23 cellular contexts compared by ENCODE assay signal in the genomic region with DNA sequence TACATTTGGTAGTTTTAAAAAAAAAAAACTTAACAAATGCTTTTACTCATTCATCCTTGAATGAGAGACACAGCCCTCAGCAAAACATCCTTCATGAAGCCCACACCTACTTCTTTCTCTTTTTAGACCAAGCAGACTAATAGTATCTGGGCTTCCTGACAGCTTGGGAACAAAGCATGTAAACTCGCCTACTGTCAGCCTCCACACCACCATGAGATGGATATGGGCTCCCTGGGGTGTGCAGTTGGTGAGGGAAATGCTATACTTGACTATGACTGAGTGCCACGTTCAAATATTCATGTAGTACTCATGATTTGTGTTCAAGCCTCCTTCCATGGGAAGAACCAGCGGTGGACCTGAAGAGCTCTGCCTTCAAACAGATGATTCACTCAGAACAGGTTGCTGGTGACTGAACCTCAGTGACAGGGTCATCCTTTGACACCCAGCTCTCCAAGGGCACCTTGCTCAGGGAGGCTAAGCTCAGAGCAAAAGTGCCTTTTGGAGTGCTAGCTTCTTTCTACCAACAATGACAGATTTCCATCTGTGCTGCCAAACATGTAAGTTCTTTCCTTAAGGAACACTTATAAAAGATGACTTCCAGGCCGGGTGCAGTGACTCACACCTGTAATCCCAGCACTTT. TPM values are rescaled to one million over a fixed set of nuclear protein-coding genes. Genes with fewer than 3 reads are reported as not detected.
DNase-seq lines count a peak whose midpoint lies in the region; ATAC-seq lines count a peak whose summit lies in the region.
"Had no signal": no experiment of that assay in that cellular context is flagged by ENCODE, and none has a peak within 500 bp of the region (broad histone marks: within the 10 kb centered on the region; RNA-seq: fewer than 3 reads in every experiment).

No MANE protein-coding gene starts in this region.

- no peak for ATAC-seq in activated naive CD8-positive, alpha-beta T cell treated with anti-CD3 and anti-CD28 coated beads, Interleukin-2, amount 50 U/mL, for 24 hours
- ATAC-seq in memory B cell (ENCODE audit: low read depth) (no peak), HG03354 (IDR thresholded peaks at IDR 0.05; ENCODE audit: poor library complexity, severe bottlenecking, unreplicated experiment) (no peak)
- ATAC-seq: heart right ventricle had no signal

- H3K4me3 Mint-ChIP-seq in activated naive CD8-positive, alpha-beta T cell: peak overlapping the region; percentile 12
- H3K4me3 Mint-ChIP-seq in activated naive CD8-positive, alpha-beta T cell treated with anti-CD3 and anti-CD28 coated beads, Interleukin-2, amount 50 U/mL, for 24 hours: no peak overlapping the region
- H3K4me3 Mint-ChIP-seq in memory B cell: no peak overlapping the region
- H3K4me3 Mint-ChIP-seq: mesothelial cell of epicardium, neural progenitor cell had no signal

- no peak overlapping the region for H3K9ac ChIP-seq in Karpas-422 (ENCODE audit: low read length)
- H3K9ac ChIP-seq: KMS-11, neural progenitor cell had no signal

- H3K9me2 ChIP-seq in Karpas-422 (replicated peaks; ENCODE audit: insufficient read depth, low read length): no peaks in the 10 kb centered on the region

- H2AFZ ChIP-seq in Karpas-422 (ENCODE audit: low read length): no peak overlapping the region
- H2AFZ ChIP-seq: neural progenitor cell had no signal

- H3K79me2 ChIP-seq in Karpas-422 (ENCODE audit: low read length): no peaks in the 10 kb centered on the region

- peaks cover 10% of the 10 kb centered on the region for H3K4me1 ChIP-seq in Karpas-422 (ENCODE audit: low read length)

- H3K27ac ChIP-seq in Karpas-422 (ENCODE audit: low read length): no peak overlapping the region
- H3K27ac ChIP-seq: dorsolateral prefrontal cortex, KMS-11, neural progenitor cell, sigmoid colon, testis had no signal

- H3K4me2 ChIP-seq in Karpas-422 (ENCODE audit: low read depth, low read length, poor library complexity, severe bottlenecking): no peak overlapping the region
- H3K4me2 ChIP-seq: KMS-11, neural progenitor cell had no signal

- no peaks in the 10 kb centered on the region for H3K27me3 Mint-ChIP-seq in activated naive CD8-positive, alpha-beta T cell
- H3K27me3 Mint-ChIP-seq in activated naive CD8-positive, alpha-beta T cell treated with anti-CD3 and anti-CD28 coated beads, Interleukin-2, amount 50 U/mL, for 24 hours: no peaks in the 10 kb centered on the region
- no peaks in the 10 kb centered on the region for H3K27me3 Mint-ChIP-seq in memory B cell

- H3K4me3 ChIP-seq in Karpas-422 (ENCODE audit: low read length): no peak overlapping the region
- H3K4me3 ChIP-seq: dorsolateral prefrontal cortex, heart right ventricle, left ventricle myocardium inferior, neural progenitor cell, Peyer's patch, sigmoid colon, testis had no signal

- H3K36me3 Mint-ChIP-seq in activated naive CD8-positive, alpha-beta T cell: no peaks in the 10 kb centered on the region
- peaks cover 2% of the 10 kb centered on the region for H3K36me3 Mint-ChIP-seq in activated naive CD8-positive, alpha-beta T cell treated with anti-CD3 and anti-CD28 coated beads, Interleukin-2, amount 50 U/mL, for 24 hours (ENCODE audit: low read depth)
- H3K36me3 Mint-ChIP-seq in memory B cell: peaks cover 2% of the 10 kb centered on the region
- H3K36me3 Mint-ChIP-seq: neural progenitor cell had no signal

- no peaks in the 10 kb centered on the region for H3K27me3 ChIP-seq in Karpas-422 (ENCODE audit: low read length)
- H3K27me3 ChIP-seq: dorsolateral prefrontal cortex, heart right ventricle, Peyer's patch, sigmoid colon, testis had no signal

- H3K36me3 ChIP-seq in Karpas-422 (ENCODE audit: insufficient read depth, low read length): no peaks in the 10 kb centered on the region
- H3K36me3 ChIP-seq: heart right ventricle, left ventricle myocardium inferior, neural progenitor cell, Peyer's patch, sigmoid colon had no signal

- H4K20me1 ChIP-seq in Karpas-422 (ENCODE audit: insufficient read depth, low read depth, low read length): no peaks in the 10 kb centered on the region

- DNase-seq in activated naive CD8-positive, alpha-beta T cell treated with anti-CD3 and anti-CD28 coated beads, Interleukin-2, amount 50 U/mL, for 24 hours: no peak
- DNase-seq in Karpas-422 (peak; percentile 14), memory B cell (ENCODE audit: low spot score in 2 of 2) (no peak), midbrain (lab: John Stamatoyannopoulos, UW) (no peak)
- DNase-seq in activated CD4-positive, CD25-positive, alpha-beta regulatory T cell treated with anti-CD3 and anti-CD28 coated beads, Interleukin-2, amount 50 U/mL, for 72 hours: no peak
- DNase-seq: activated CD4-positive, alpha-beta T cell treated with anti-CD3 and anti-CD28 coated beads for 4 hours; activated CD8-positive, alpha-beta memory T cell treated with anti-CD3 and anti-CD28 coated beads, Interleukin-2, amount 50 U/mL, for 48 hours; DND-41; HCEC 1CT; heart right ventricle; left ventricle myocardium inferior; NCI-H1930; NCI-H510A treated with DMSO at 0.1 percent for 48 hours; NK-92 treated with Interleukin-12 subunit alpha and Interleukin-12 subunit beta, amount 100 ng/mL, for 24 hours; sigmoid colon; testis had no signal

- peak overlapping the region; percentile 92 for H3K27ac Mint-ChIP-seq in activated naive CD8-positive, alpha-beta T cell
- H3K27ac Mint-ChIP-seq in activated naive CD8-positive, alpha-beta T cell treated with anti-CD3 and anti-CD28 coated beads, Interleukin-2, amount 50 U/mL, for 24 hours: no peak overlapping the region
- peak overlapping the region; percentile 76 for H3K27ac Mint-ChIP-seq in memory B cell
- H3K27ac Mint-ChIP-seq: mesothelial cell of epicardium, neural progenitor cell had no signal

- no peaks in the 10 kb centered on the region for H3K9me3 Mint-ChIP-seq in activated naive CD8-positive, alpha-beta T cell (ENCODE audit: low read depth)
- H3K9me3 Mint-ChIP-seq in activated naive CD8-positive, alpha-beta T cell treated with anti-CD3 and anti-CD28 coated beads, Interleukin-2, amount 50 U/mL, for 24 hours: no peaks in the 10 kb centered on the region
- H3K9me3 Mint-ChIP-seq in memory B cell: no peaks in the 10 kb centered on the region

- peaks cover 58% of the 10 kb centered on the region for H3K4me1 Mint-ChIP-seq in activated naive CD8-positive, alpha-beta T cell (ENCODE audit: low read depth)
- peaks cover 59% of the 10 kb centered on the region for H3K4me1 Mint-ChIP-seq in activated naive CD8-positive, alpha-beta T cell treated with anti-CD3 and anti-CD28 coated beads, Interleukin-2, amount 50 U/mL, for 24 hours
- H3K4me1 Mint-ChIP-seq in memory B cell: peaks cover 27% of the 10 kb centered on the region

- H3K9me3 ChIP-seq in Karpas-422 (ENCODE audit: low read length): no peaks in the 10 kb centered on the region
- H3K9me3 ChIP-seq: heart right ventricle, left ventricle myocardium inferior, Peyer's patch, sigmoid colon, testis had no signal

RNA-seq across cellular contexts. Expression of gene SLC22A5, which starts 36.8 kb away (rescaled TPM):
- 1.3 and 5.2 TPM in 2 replicates for total RNA-seq in Karpas-422 (2014; rRNA removed; shearing (Covaris generic); ENCODE audit: low replicate concordance)
